7 cellular contexts compared by ENCODE assay signal in the genomic region with DNA sequence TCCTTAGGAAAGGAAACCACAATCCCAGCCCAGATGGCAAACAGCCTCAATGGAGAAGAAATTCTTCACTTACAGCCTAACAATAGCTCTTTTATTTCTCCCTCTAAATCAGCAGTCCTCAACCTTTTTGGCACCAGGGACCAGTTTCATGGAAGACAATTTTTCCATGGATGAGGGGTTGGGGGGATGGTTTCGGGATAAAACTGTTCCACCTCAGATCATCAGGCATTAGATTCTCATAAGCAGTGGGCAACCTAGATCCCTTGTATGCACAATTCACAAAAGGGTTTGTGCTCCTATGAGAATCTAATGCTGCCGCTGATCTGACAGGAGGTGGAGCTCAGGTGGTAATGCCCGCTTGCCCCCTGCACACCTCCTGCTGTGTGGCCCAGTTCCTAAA. TPM values are rescaled to one million over a fixed set of nuclear protein-coding genes. Genes with fewer than 3 reads are reported as not detected.
"Had no signal": no experiment of that assay in that cellular context is flagged by ENCODE, and none has a peak within 500 bp of the region (broad histone marks: within the 10 kb centered on the region; RNA-seq: fewer than 3 reads in every experiment).

No MANE protein-coding gene starts in this region.

RNA-seq across cellular contexts. Expression of a gene that starts 17.5 kb away (rescaled TPM):
- total RNA-seq: NCI-H460 had no signal

RNA-seq across cellular contexts. Expression of a gene that starts 50.8 kb away (rescaled TPM):
- total RNA-seq: HT1080, NCI-H460, Right ventricle myocardium superior, SJSA1 had no signal
- polyA plus RNA-seq: HepG2, IgD-negative memory B cell, SK-N-SH had no signal
